In the genomic region with DNA sequence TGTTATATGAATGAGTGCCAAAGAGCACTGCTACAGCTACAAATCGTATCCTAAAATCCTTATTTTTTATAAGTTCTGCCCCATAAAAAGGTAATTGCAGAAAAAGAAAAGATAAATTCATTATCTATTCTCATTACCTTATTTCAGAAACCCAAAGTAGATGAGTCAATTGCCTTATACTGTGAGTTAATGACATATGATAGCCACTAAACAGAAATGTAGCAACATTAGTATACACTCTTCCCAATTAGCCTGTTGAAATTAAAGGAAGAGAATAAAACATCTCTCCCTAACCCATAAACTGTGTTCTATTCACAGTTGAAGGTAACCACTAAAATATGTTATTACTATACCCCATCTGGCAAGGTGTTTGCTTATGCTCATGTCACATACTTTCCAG, we compare ENCODE assay signal across 2 cellular contexts.
TF ChIP-seq lines count a peak whose summit lies in the region.

No MANE protein-coding gene starts in this region.

TF ChIP-seq in HepG2, 621 proteins besides CTCF, POLR2A, EP300 and RAD21:
- TF ChIP-seq ZNF550 (CRISPR knock-in tag; IDR thresholded peaks at IDR 0.05; ENCODE audit: borderline replicate concordance): no peak
- no peak for TF ChIP-seq ZNF773 (CRISPR knock-in tag; IDR thresholded peaks at IDR 0.05; ENCODE audit: borderline replicate concordance)
- TF ChIP-seq ZNF30 (CRISPR knock-in tag; IDR thresholded peaks at IDR 0.05): no peak

TF ChIP-seq in GM12878, 131 proteins besides CTCF, POLR2A, EP300 and RAD21:
- TF ChIP-seq JUNB (IDR thresholded peaks at IDR 0.05) (no peak), ETV6 (conservative IDR thresholded peaks at IDR 0.05 in 1 of 2, IDR thresholded peaks at IDR 0.05 in 1 of 2; ENCODE audit: borderline replicate concordance in 1 of 2, low read depth in 1 of 2) (no peak), NR2C2 (IDR thresholded peaks at IDR 0.05; ENCODE audit: borderline replicate concordance, control insufficient read depth, insufficient read length, low read depth) (no peak), KLF5 (IDR thresholded peaks at IDR 0.05; ENCODE audit: partially characterized antibody) (no peak), ZNF384 (IDR thresholded peaks at IDR 0.05; ENCODE audit: borderline replicate concordance, low read depth, low read length) (no peak), CBX3 (IDR thresholded peaks at IDR 0.05; ENCODE audit: borderline replicate concordance, low read depth) (no peak), ATF2 (IDR thresholded peaks at IDR 0.05; ENCODE audit: low read length) (no peak), NFXL1 (IDR thresholded peaks at IDR 0.05; ENCODE audit: borderline replicate concordance) (no peak), ATF7 (IDR thresholded peaks at IDR 0.05; ENCODE audit: low read depth) (no peak)
- TF ChIP-seq, protein P1, sequence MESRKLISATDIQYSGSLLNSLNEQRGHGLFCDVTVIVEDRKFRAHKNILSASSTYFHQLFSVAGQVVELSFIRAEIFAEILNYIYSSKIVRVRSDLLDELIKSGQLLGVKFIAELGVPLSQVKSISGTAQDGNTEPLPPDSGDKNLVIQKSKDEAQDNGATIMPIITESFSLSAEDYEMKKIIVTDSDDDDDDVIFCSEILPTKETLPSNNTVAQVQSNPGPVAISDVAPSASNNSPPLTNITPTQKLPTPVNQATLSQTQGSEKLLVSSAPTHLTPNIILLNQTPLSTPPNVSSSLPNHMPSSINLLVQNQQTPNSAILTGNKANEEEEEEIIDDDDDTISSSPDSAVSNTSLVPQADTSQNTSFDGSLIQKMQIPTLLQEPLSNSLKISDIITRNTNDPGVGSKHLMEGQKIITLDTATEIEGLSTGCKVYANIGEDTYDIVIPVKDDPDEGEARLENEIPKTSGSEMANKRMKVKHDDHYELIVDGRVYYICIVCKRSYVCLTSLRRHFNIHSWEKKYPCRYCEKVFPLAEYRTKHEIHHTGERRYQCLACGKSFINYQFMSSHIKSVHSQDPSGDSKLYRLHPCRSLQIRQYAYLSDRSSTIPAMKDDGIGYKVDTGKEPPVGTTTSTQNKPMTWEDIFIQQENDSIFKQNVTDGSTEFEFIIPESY (IDR thresholded peaks at IDR 0.05): no peak
- TF ChIP-seq, protein P2, sequence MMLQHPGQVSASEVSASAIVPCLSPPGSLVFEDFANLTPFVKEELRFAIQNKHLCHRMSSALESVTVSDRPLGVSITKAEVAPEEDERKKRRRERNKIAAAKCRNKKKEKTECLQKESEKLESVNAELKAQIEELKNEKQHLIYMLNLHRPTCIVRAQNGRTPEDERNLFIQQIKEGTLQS (IDR thresholded peaks at IDR 0.05; ENCODE audit: borderline replicate concordance, extremely low read depth, low read depth, low read length): no peak
